In the genomic region with DNA sequence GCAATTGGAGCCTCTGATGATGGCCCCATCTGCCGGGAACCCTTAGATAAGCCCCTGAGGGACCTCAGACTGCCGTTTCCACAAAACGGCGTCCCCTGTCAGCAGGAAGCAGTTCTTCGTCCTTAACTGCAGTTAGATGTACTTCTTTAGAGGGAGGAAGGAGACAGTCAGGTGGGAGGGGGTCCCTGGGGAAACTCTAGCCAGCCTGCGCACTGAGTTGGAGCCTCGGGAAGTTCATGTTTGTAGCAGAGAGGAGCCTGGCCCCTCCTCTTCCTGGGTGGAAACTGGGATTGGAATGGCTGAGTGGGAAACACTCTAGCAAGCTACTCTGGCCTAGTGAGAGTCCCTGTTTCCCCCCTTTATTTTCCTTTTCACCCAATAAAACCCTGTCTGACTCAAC, we compare ENCODE assay signal across 17 cellular contexts.
"Had no signal": no experiment of that assay in that cellular context is flagged by ENCODE, and none has a peak within 500 bp of the region (broad histone marks: within the 10 kb centered on the region; RNA-seq: fewer than 3 reads in every experiment).

No MANE protein-coding gene starts in this region.

- H3K4me3 ChIP-seq: heart left ventricle, mucosa of descending colon, right atrium auricular region, sigmoid colon, skin epidermis, stomach, thoracic aorta had no signal

- H3K4me1 ChIP-seq: heart left ventricle, right atrium auricular region, sigmoid colon, stomach had no signal

- H3K27me3 ChIP-seq: heart left ventricle, right atrium auricular region, sigmoid colon, stomach had no signal

- DNase-seq: effector memory CD8-positive, alpha-beta T cell; foreskin melanocyte; heart left ventricle; hippocampal formation; islet precursor cell; mammary epithelial cell; mucosa of descending colon; naive thymus-derived CD8-positive, alpha-beta T cell; sigmoid colon; stimulated activated CD4-positive, alpha-beta T cell treated with anti-CD3 and anti-CD28 coated beads, Interleukin-12 subunit alpha, Interleukin-12 subunit beta, amount 100 ng/mL, for 4 hours; stimulated activated naive CD4-positive, alpha-beta T cell; stomach; substantia nigra; trophoblast cell had no signal

- H3K36me3 ChIP-seq: heart left ventricle, right atrium auricular region, sigmoid colon, stomach, thoracic aorta had no signal

- H3K9me3 ChIP-seq: mucosa of descending colon, right atrium auricular region, sigmoid colon, thoracic aorta had no signal

- H3K27ac ChIP-seq: heart left ventricle, right atrium auricular region, sigmoid colon, skin epidermis, stomach, thoracic aorta had no signal
